Comparison of ENCODE assay signal across 1 cellular context in genomic region chr2:47056875-47057731, GRCh38.
TF ChIP-seq lines count a peak whose summit lies in the region.

No MANE protein-coding gene starts in this region.

TF ChIP-seq in SK-N-SH treated with all-trans-retinoic acid at 6 μM for 48 hours, 23 proteins besides CTCF, POLR2A, EP300 and RAD21 (continued from another document):
- TF ChIP-seq CREB5 (CRISPR knock-in tag; IDR thresholded peaks at IDR 0.05; ENCODE audit: low read depth) (no peak), TCF4 (CRISPR knock-in tag; IDR thresholded peaks at IDR 0.05; ENCODE audit: borderline replicate concordance) (peak; percentile 70; the same call in 1 of the 2 replicates), CSDC2 (CRISPR knock-in tag; IDR thresholded peaks at IDR 0.05) (peak; percentile 60; the same call in 1 of the 2 replicates), ZFP3 (CRISPR knock-in tag; IDR thresholded peaks at IDR 0.05) (peak; percentile 81)
TF ChIP-seq in SK-N-SH treated with all-trans-retinoic acid at 6 μM for 48 hours: peak in this region for 12.
